ENCODE assay signal across 21 cellular contexts in the genomic region with DNA sequence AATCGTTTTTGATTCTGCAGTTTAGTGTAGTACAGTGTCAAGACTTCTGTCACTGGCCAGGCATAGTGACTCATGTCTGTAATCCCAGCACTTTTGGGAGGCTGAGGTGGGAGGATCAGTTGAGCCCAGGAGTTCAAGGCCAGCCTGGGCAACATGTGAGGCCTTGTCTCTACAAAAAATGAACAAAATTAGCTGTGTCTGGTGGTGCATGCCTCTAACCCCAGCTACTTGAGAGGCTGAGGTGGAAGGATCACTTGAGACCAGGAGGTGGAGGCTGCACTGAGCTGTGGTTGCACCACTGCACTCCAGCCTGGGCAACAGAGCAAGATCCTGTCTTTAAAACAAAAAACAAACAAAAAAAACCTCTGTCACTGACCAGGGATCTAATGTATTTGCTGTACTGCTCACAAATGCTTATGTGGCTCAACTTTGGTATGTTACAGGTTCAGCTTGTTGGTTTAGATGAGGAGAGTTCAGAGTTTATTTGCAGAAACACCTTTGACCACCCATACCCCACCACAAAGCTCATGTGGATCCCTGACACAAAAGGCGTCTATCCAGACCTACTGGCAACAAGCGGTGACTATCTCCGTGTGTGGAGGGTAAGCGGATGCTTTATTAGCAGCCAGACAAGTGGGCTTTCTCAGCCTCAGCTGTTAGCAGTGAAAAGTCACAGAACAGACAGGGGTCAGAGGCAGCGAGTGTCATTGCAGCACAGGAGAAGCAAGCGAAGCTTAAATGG. TPM values are rescaled to one million over a fixed set of nuclear protein-coding genes. Genes with fewer than 3 reads are reported as not detected.
A peak's percentile ranks its signal among the peaks of the same experiment; 100 is the strongest.
DNase-seq lines count a peak whose midpoint lies in the region; ATAC-seq, FAIRE-seq and TF ChIP-seq lines count a peak whose summit lies in the region.
"Had no signal": no experiment of that assay in that cellular context is flagged by ENCODE, and none has a peak within 500 bp of the region (broad histone marks: within the 10 kb centered on the region; RNA-seq: fewer than 3 reads in every experiment).

No MANE protein-coding gene starts in this region.

- no peak overlapping the region for H3K4me3 Mint-ChIP-seq in T-helper 1 cell treated with Interleukin-12 subunit alpha and Interleukin-12 subunit beta and Interleukin-4 antibody, amounts not matched to agents 30 μg/mL and 1 μg/mL, for 36 hours
- no peak overlapping the region for H3K4me3 Mint-ChIP-seq in CD8-positive, alpha-beta T cell
- H3K4me3 Mint-ChIP-seq in WTC11 (no peak overlapping the region), nephron (no peak overlapping the region)

- no peak overlapping the region for H3K27ac ChIP-seq in CD8-positive, alpha-beta T cell (ENCODE audit: low read depth, low read length)
- no peak overlapping the region for H3K27ac ChIP-seq in pancreas
- H3K27ac ChIP-seq: 22Rv1, BLaER1 had no signal

- DNase-seq in T-helper 1 cell (no peak), WTC11 (ENCODE audit: low spot score) (no peak), pancreas (no peak), GM03348 (ENCODE audit: low spot score) (no peak)
- no peak for DNase-seq in CD8-positive, alpha-beta T cell
- DNase-seq: COR-L47; DMS153; EL; MV-4-11; NCI-H1436 treated with DMSO at 0.1 percent for 48 hours; NCI-H2081; NCI-H524 treated with DMSO at 0.1 percent for 48 hours; NK-92 treated with Interleukin-12 subunit alpha and Interleukin-12 subunit beta, amount 100 ng/mL, for 24 hours; OCI-M1; RPMI8226 had no signal

- no peak overlapping the region for H3K4me3 ChIP-seq in CD8-positive, alpha-beta T cell (ENCODE audit: low read depth, low read length)
- H3K4me3 ChIP-seq in pancreas, result no peak overlapping the region
- H3K4me3 ChIP-seq: BLaER1 had no signal

- H3K4me1 ChIP-seq in CD8-positive, alpha-beta T cell (ENCODE audit: insufficient read depth, low read length), result no peaks in the 10 kb centered on the region
- H3K4me1 ChIP-seq in pancreas, result peaks cover 0 to 6% (median 3%) of the 10 kb centered on the region in 3 donors
- H3K4me1 ChIP-seq: BLaER1 had no signal

- WGBS in pancreas, 2 donors, result 70 to 77% methylated on average over 7 of the region's 7 CpGs

- H3K36me3 Mint-ChIP-seq in T-helper 1 cell treated with Interleukin-12 subunit alpha and Interleukin-12 subunit beta and Interleukin-4 antibody, amounts not matched to agents 30 μg/mL and 1 μg/mL, for 36 hours (ENCODE audit: low read depth), result peaks cover 28% of the 10 kb centered on the region
- H3K36me3 Mint-ChIP-seq in CD8-positive, alpha-beta T cell, result peaks cover 71% of the 10 kb centered on the region
- peaks cover 32% of the 10 kb centered on the region for H3K36me3 Mint-ChIP-seq in WTC11
- H3K36me3 Mint-ChIP-seq in nephron (ENCODE audit: low read depth), result peaks cover 33% of the 10 kb centered on the region

- peaks cover 12% of the 10 kb centered on the region for H3K4me1 Mint-ChIP-seq in T-helper 1 cell treated with Interleukin-12 subunit alpha and Interleukin-12 subunit beta and Interleukin-4 antibody, amounts not matched to agents 30 μg/mL and 1 μg/mL, for 36 hours (ENCODE audit: low read depth)
- H3K4me1 Mint-ChIP-seq in CD8-positive, alpha-beta T cell (ENCODE audit: low read depth), result peaks cover 14% of the 10 kb centered on the region
- H3K4me1 Mint-ChIP-seq in WTC11 (peaks cover 18% of the 10 kb centered on the region), nephron (peaks cover 15% of the 10 kb centered on the region)

- no peaks in the 10 kb centered on the region for H3K9me3 Mint-ChIP-seq in T-helper 1 cell treated with Interleukin-12 subunit alpha and Interleukin-12 subunit beta and Interleukin-4 antibody, amounts not matched to agents 30 μg/mL and 1 μg/mL, for 36 hours
- no peaks in the 10 kb centered on the region for H3K9me3 Mint-ChIP-seq in CD8-positive, alpha-beta T cell
- H3K9me3 Mint-ChIP-seq in WTC11 (no peaks in the 10 kb centered on the region), nephron (no peaks in the 10 kb centered on the region)

- POLR2A ChIA-PET in CD8-positive, alpha-beta T cell (lab: Charles Lee), result no interaction called here
- POLR2A ChIA-PET in WTC11 (lab: Charles Lee), result no interaction called here

- H3K27me3 ChIP-seq in CD8-positive, alpha-beta T cell (ENCODE audit: insufficient read depth, low read length), result no peaks in the 10 kb centered on the region
- no peaks in the 10 kb centered on the region for H3K27me3 ChIP-seq in pancreas
- H3K27me3 ChIP-seq: BLaER1 had no signal

- CTCF ChIA-PET in CD8-positive, alpha-beta T cell (lab: Charles Lee), result interaction anchor here (1.5 to 2.2 kb wide), 2 partner anchors 13 to 34 kb away, joined by 3 to 8 read pairs; no protein-coding TSS in a partner anchor
- CTCF ChIA-PET in WTC11 (lab: Charles Lee), result interaction anchor here (0.7 to 1.7 kb wide), 8 partner anchors 8 to 172 kb away, joined by 3 to 6 read pairs (median 3); no protein-coding TSS in a partner anchor

- no peak for TF ChIP-seq CTCF in CD8-positive, alpha-beta T cell (IDR thresholded peaks at IDR 0.05)
- TF ChIP-seq CTCF in WTC11 (IDR thresholded peaks at IDR 0.05) (no peak), nephron (IDR thresholded peaks at IDR 0.05; ENCODE audit: unreplicated experiment in 3 of 3) (no peak), pancreas (IDR thresholded peaks at IDR 0.05) (no peak)

- peaks cover 16% of the 10 kb centered on the region for H3K36me3 ChIP-seq in CD8-positive, alpha-beta T cell (ENCODE audit: insufficient read depth, low read length)
- peaks cover 0 to 11% (median 0%) of the 10 kb centered on the region in 3 donors for H3K36me3 ChIP-seq in pancreas

- intact Hi-C loops in CD8-positive, alpha-beta T cell (cut with DNase I, micrococcal nuclease), result loop anchor here in 1 of 2 experiments (10.0 kb wide), 1 partner anchor 1637 kb away; no protein-coding TSS in a partner anchor
- intact Hi-C loops in pancreas (cut with DNase I), result no loop called here

- H3K27me3 Mint-ChIP-seq in T-helper 1 cell treated with Interleukin-12 subunit alpha and Interleukin-12 subunit beta and Interleukin-4 antibody, amounts not matched to agents 30 μg/mL and 1 μg/mL, for 36 hours (ENCODE audit: low read depth), result no peaks in the 10 kb centered on the region
- H3K27me3 Mint-ChIP-seq in CD8-positive, alpha-beta T cell (ENCODE audit: low read depth), result no peaks in the 10 kb centered on the region
- no peaks in the 10 kb centered on the region for H3K27me3 Mint-ChIP-seq in WTC11 (ENCODE audit: low read depth)
- H3K27me3 Mint-ChIP-seq in nephron (ENCODE audit: low read depth), result no peaks in the 10 kb centered on the region

- no peak for FAIRE-seq in pancreas (lab: Jason Lieb, UNC)
- FAIRE-seq: H54 had no signal

- no peaks in the 10 kb centered on the region for H3K9me3 ChIP-seq in CD8-positive, alpha-beta T cell (ENCODE audit: low read length)
- no peaks in the 10 kb centered on the region for H3K9me3 ChIP-seq in pancreas
- H3K9me3 ChIP-seq: BLaER1 had no signal

- H3K27ac Mint-ChIP-seq in T-helper 1 cell treated with Interleukin-12 subunit alpha and Interleukin-12 subunit beta and Interleukin-4 antibody, amounts not matched to agents 30 μg/mL and 1 μg/mL, for 36 hours, result peak overlapping the region; percentile 20
- H3K27ac Mint-ChIP-seq in CD8-positive, alpha-beta T cell, result peak overlapping the region; percentile 20
- H3K27ac Mint-ChIP-seq in WTC11 (peak overlapping the region; percentile 52; the same call in 1 of the 2 replicates), nephron (peak overlapping the region; percentile 75 to 83 (median 83))

- ATAC-seq in CD8-positive, alpha-beta T cell, result no peak
- ATAC-seq in WTC11 (no peak), pancreas (no peak), HG03039 (IDR thresholded peaks at IDR 0.05; ENCODE audit: unreplicated experiment) (no peak)

TF ChIP-seq in WTC11, 78 proteins besides CTCF, POLR2A, EP300 and RAD21 (continues in another document):
- TF ChIP-seq ZNF671 (CRISPR knock-in tag; IDR thresholded peaks at IDR 0.05), result no peak

RNA-seq across cellular contexts. Expression of a gene that starts 22.5 kb away (rescaled TPM):
- 10 to 100 TPM; 13.7 to 15.9 TPM for total RNA-seq in CD8-positive, alpha-beta T cell
- 22.8 to 26.9 TPM (median 24.1 TPM) in 3 replicates for total RNA-seq in WTC11 (2021)
- total RNA-seq in pancreas, result 10 to 100 TPM in 1 of 6 donors, 1 to 10 TPM in 5; 5.6 to 10.5 (median 7.6) TPM
- 10 to 100 TPM in 1 of 2 donors, 1 to 10 TPM in 1; 9.5 to 11.6 TPM for polyA plus RNA-seq in pancreas

RNA-seq across cellular contexts. Expression of a gene that starts 27.9 kb away (rescaled TPM):
- total RNA-seq in CD8-positive, alpha-beta T cell, result 10 to 100 TPM; 10.7 to 11.7 TPM
- total RNA-seq in WTC11 (2021) (91.5 to 99.8 TPM (median 97.8 TPM) in 3 replicates), pancreas (10 to 100 TPM; 21.8 to 39.2 (median 25.6) TPM)
- 10 to 100 TPM in 1 of 2 donors, 1 to 10 TPM in 1; 7.1 to 14.1 TPM for polyA plus RNA-seq in pancreas

RNA-seq across cellular contexts. Expression of a gene that starts 44.0 kb away (rescaled TPM):
- total RNA-seq in CD8-positive, alpha-beta T cell, result 10 to 100 TPM; 72.9 to 74.5 TPM
- total RNA-seq in WTC11 (2021) (21.8 to 25.7 TPM (median 22.5 TPM) in 3 replicates), pancreas (10 to 100 TPM in 3 of 6 donors, 1 to 10 TPM in 3; 8.4 to 21.9 (median 9.9) TPM)
- polyA plus RNA-seq in pancreas, result 10 to 100 TPM; 13.4 to 16.9 TPM

RNA-seq across cellular contexts. Expression of a gene that starts 55.0 kb away (rescaled TPM):
- total RNA-seq in CD8-positive, alpha-beta T cell, result not detected
- total RNA-seq in WTC11 (2021), result 2.1 to 2.4 TPM (median 2.3 TPM) in 3 replicates
- total RNA-seq in pancreas, result 1 to 10 TPM in 2 of 6 donors, under 1 TPM in 4; 0.35 to 1.3 (median 0.50) TPM
- polyA plus RNA-seq in pancreas, result 10 to 100 TPM in 1 of 2 donors, 1 to 10 TPM in 1; 2.5 to 12.5 TPM

Comparison
In these comparisons a context has a peak if more than half of its experiments do, and no peak if none do; other contexts are left out.
1. H3K27ac Mint-ChIP-seq: peak in every context shown above with its lines; median percentile 83 in nephron; 52 in WTC11; 20 in T-helper 1 cell treated with Interleukin-12 subunit alpha and Interleukin-12 subunit beta and Interleukin-4 antibody, amounts not matched to agents 30 μg/mL and 1 μg/mL, for 36 hours; 20 in CD8-positive, alpha-beta T cell.